ENCODE assay signal across 14 cellular contexts in the genomic region with DNA sequence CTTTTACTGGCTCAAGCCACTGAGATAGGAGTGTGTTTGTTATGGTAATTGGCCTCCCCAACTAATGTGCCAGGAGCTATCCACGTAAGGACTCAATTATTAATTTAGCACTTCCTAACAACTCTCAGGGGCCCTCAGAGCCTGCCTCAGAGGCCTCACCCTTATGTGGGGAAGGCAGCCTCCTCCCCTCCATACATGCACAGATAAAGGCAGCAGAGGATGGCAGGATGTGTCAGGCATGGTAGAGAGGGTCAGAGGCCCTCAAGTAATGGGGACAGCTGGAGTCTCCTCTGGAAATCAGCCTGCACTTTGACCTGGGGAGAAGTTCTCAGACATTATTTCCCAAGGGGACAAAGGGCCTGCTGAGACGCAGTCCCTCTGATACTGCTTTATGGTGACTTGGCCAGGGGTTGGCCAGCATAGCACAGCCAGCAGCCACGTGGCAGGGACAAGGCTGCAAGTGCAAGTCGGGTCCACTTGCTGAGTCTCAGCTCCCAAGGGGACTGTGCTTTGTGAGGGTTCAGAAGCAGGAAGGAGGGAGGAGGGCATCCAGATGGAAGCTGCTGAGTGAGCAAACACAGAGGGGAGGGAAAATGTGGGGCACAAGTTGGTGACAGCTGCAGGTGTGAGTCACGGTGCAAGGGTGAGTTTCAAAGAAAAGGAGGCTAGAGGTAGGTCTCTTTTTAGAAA. TPM values are rescaled to one million over a fixed set of nuclear protein-coding genes. Genes with fewer than 3 reads are reported as not detected.
DNase-seq lines count a peak whose midpoint lies in the region; ATAC-seq and TF ChIP-seq lines count a peak whose summit lies in the region.
"Had no signal": no experiment of that assay in that cellular context is flagged by ENCODE, and none has a peak within 500 bp of the region (broad histone marks: within the 10 kb centered on the region; RNA-seq: fewer than 3 reads in every experiment).

No MANE protein-coding gene starts in this region.

- no peak for TF ChIP-seq POLR2A in testis (IDR thresholded peaks at IDR 0.05)

- H3K27ac ChIP-seq in BLaER1 = peak overlapping the region; percentile 35; the same call in 1 of the 2 replicates
- H3K27ac ChIP-seq in PC-9 = no peak overlapping the region
- no peak overlapping the region for H3K27ac ChIP-seq in testis
- H3K27ac ChIP-seq: C4-2B had no signal

- DNase-seq in DMS153 treated with DMSO at 0.1 percent for 48 hours (lab: John Stamatoyannopoulos, UW; ENCODE audit: unreplicated experiment) (peak; percentile 35), PC-9 (peak in 1 of 2 experiments; percentile 60), mucosa of gallbladder (ENCODE audit: low spot score) (peak; percentile 68), testis (no peak)
- DNase-seq in stimulated activated naive CD8-positive, alpha-beta T cell treated with anti-CD3 and anti-CD28 coated beads, Interleukin-15, Interleukin-2, amounts not matched to agents 100 U/mL and 50 U/mL, for 24 hours = no peak
- DNase-seq: naive B cell, NCI-H1105, sigmoid colon had no signal

- POLR2A ChIA-PET in PC-9 (lab: Charles Lee; ENCODE audit: unreplicated experiment) = no interaction called here

- H3K9me3 ChIP-seq in BLaER1 = no peaks in the 10 kb centered on the region
- no peaks in the 10 kb centered on the region for H3K9me3 ChIP-seq in PC-9 (ENCODE audit: insufficient read depth, low read depth)
- no peaks in the 10 kb centered on the region for H3K9me3 ChIP-seq in testis
- H3K9me3 ChIP-seq: sigmoid colon had no signal

- no peak overlapping the region for H3K4me3 ChIP-seq in BLaER1
- H3K4me3 ChIP-seq in PC-9 = no peak overlapping the region
- H3K4me3 ChIP-seq in testis = no peak overlapping the region
- H3K4me3 ChIP-seq: sigmoid colon had no signal

- no peak overlapping the region for H3K9ac ChIP-seq in BLaER1

- H3K79me2 ChIP-seq in PC-9 (ENCODE audit: low read depth) = no peaks in the 10 kb centered on the region

- TF ChIP-seq CTCF in PC-9 (conservative IDR thresholded peaks at IDR 0.05) (no peak), testis (IDR thresholded peaks at IDR 0.05) (no peak)

- CTCF ChIA-PET in PC-9 (lab: Charles Lee) = no interaction called here

- H3K4me2 ChIP-seq in BLaER1 = peak overlapping the region; percentile 69
- H3K4me2 ChIP-seq in PC-9 = peak overlapping the region; percentile 37

- peaks cover 4% of the 10 kb centered on the region; the same call in 1 of the 2 replicates for H3F3A ChIP-seq in PC-9 (ENCODE audit: insufficient read depth, low read depth)

- no peaks in the 10 kb centered on the region for H3K36me3 ChIP-seq in BLaER1
- H3K36me3 ChIP-seq in PC-9 (ENCODE audit: low read depth) = no peaks in the 10 kb centered on the region
- no peaks in the 10 kb centered on the region for H3K36me3 ChIP-seq in testis (ENCODE audit: low read depth, missing control alignments)
- H3K36me3 ChIP-seq: sigmoid colon had no signal

- WGBS in testis, 2 donors = 75 to 78% methylated on average over 4 to 5 of the region's 5 CpGs

- peaks cover 18% of the 10 kb centered on the region for H3K4me1 ChIP-seq in BLaER1
- H3K4me1 ChIP-seq in PC-9 (replicated peaks; ENCODE audit: insufficient read depth) = peaks cover 25% of the 10 kb centered on the region
- H3K4me1 ChIP-seq in testis = no peaks in the 10 kb centered on the region

- H3K9me2 ChIP-seq in PC-9 (ENCODE audit: insufficient read depth) = no peaks in the 10 kb centered on the region

- no peaks in the 10 kb centered on the region for H3K27me3 ChIP-seq in BLaER1
- no peaks in the 10 kb centered on the region for H3K27me3 ChIP-seq in PC-9 (ENCODE audit: insufficient read depth, low read depth)
- no peaks in the 10 kb centered on the region for H3K27me3 ChIP-seq in testis
- H3K27me3 ChIP-seq: sigmoid colon had no signal

- intact Hi-C loops in PC-9 (cut with micrococcal nuclease; ENCODE audit: unreplicated experiment) (no loop called here), testis (cut with DNase I; ENCODE audit: low total_unique reads) (no loop called here)

- no peak overlapping the region for H2AFZ ChIP-seq in PC-9

- no peaks in the 10 kb centered on the region for H4K20me1 ChIP-seq in BLaER1
- H4K20me1 ChIP-seq in PC-9 (ENCODE audit: insufficient read depth) = no peaks in the 10 kb centered on the region

- BruUV-seq in PC-9 (replicated peaks; lab: Mats Ljungman, UMichigan) = no TSS peak

- ATAC-seq in GM19035 (IDR thresholded peaks at IDR 0.05; ENCODE audit: unreplicated experiment) = no peak
- no peak for ATAC-seq in stimulated activated naive CD8-positive, alpha-beta T cell treated with anti-CD3 and anti-CD28 coated beads, Interleukin-15, Interleukin-2, amounts not matched to agents 100 U/mL and 50 U/mL, for 24 hours
- ATAC-seq in GM18861 (IDR thresholded peaks at IDR 0.05; ENCODE audit: unreplicated experiment) = no peak
- ATAC-seq: HCT116 had no signal

RNA-seq across cellular contexts. Expression of a gene that starts 17.0 kb away (rescaled TPM):
- total RNA-seq in PC-9 (2021) = not detected in 2 replicates
- 1.4 TPM for total RNA-seq in mucosa of gallbladder
- under 1 TPM; 0.19 to 0.31 TPM for total RNA-seq in testis
- 0.24 TPM for polyA plus RNA-seq in testis (ENCODE audit: insufficient read depth, low read depth, low replicate concordance)
- total RNA-seq: fibroblast of villous mesenchyme had no signal

RNA-seq across cellular contexts. Expression of a gene that starts 33.9 kb away (rescaled TPM):
- total RNA-seq in PC-9 (2021) = 6.5 and 7.1 TPM in 2 replicates
- total RNA-seq in mucosa of gallbladder = 5.8 TPM
- total RNA-seq in testis = 10 to 100 TPM; 40.9 to 54.6 TPM
- 77.6 TPM for polyA plus RNA-seq in testis (ENCODE audit: insufficient read depth, low read depth, low replicate concordance)

Comparison
In these comparisons a context has a peak if more than half of its experiments do, and no peak if none do; other contexts are left out.
1. DNase-seq: peak in DMS153 treated with DMSO at 0.1 percent for 48 hours (single experiment) and mucosa of gallbladder (single experiment); none in testis (single experiment) and stimulated activated naive CD8-positive, alpha-beta T cell treated with anti-CD3 and anti-CD28 coated beads, Interleukin-15, Interleukin-2, amounts not matched to agents 100 U/mL and 50 U/mL, for 24 hours (single experiment).